Comparison of ENCODE assay signal across 21 cellular contexts in genomic region chr1:223312705-223313414, GRCh38. TPM values are rescaled to one million over a fixed set of nuclear protein-coding genes. Genes with fewer than 3 reads are reported as not detected.
DNase-seq lines count a peak whose midpoint lies in the region; ATAC-seq, FAIRE-seq and TF ChIP-seq lines count a peak whose summit lies in the region.
"Had no signal": no experiment of that assay in that cellular context is flagged by ENCODE, and none has a peak within 500 bp of the region (broad histone marks: within the 10 kb centered on the region; RNA-seq: fewer than 3 reads in every experiment).

No MANE protein-coding gene starts in this region.

- TF ChIP-seq POLR2A in HepG2 (IDR thresholded peaks at IDR 0.05; ENCODE audit: insufficient read depth in 1 of 2, low read depth in 2 of 2, low read length in 2 of 2) (no peak), right lobe of liver (IDR thresholded peaks at IDR 0.05) (no peak)

- no peak overlapping the region for H3K4me2 ChIP-seq in HepG2 (ENCODE audit: low read depth, low read length)
- H3K4me2 ChIP-seq: BLaER1 treated with 17β-estradiol and CSF1 and Interleukin-3, amounts not matched to agents 10 nM and 100 nM; GM23338 had no signal

- H3K9me3 Mint-ChIP-seq in stimulated activated effector memory CD8-positive, alpha-beta T cell treated with anti-CD3 and anti-CD28 coated beads, Interleukin-12 subunit alpha, Interleukin-12 subunit beta, amount 100 ng/mL, for 72 hours: no peaks in the 10 kb centered on the region
- peaks cover 2% of the 10 kb centered on the region for H3K9me3 Mint-ChIP-seq in glutamatergic neuron (ENCODE audit: unreplicated experiment)
- H3K9me3 Mint-ChIP-seq: CD8-positive, alpha-beta memory T cell; GM23338 had no signal

- no peak for TF ChIP-seq EP300 in HepG2 (IDR thresholded peaks at IDR 0.05; ENCODE audit: low read depth in 2 of 2, low read length in 2 of 2)
- TF ChIP-seq EP300 in HepG2 (CRISPR knock-in tag; IDR thresholded peaks at IDR 0.05; ENCODE audit: borderline replicate concordance): no peak

- no peak for DNase-seq in HepG2 (ENCODE audit: low spot score)
- DNase-seq in right lobe of liver: no peak
- peak; percentile 10 for DNase-seq in M059J (ENCODE audit: low read depth)
- DNase-seq in stimulated activated effector memory CD8-positive, alpha-beta T cell treated with anti-CD3 and anti-CD28 coated beads, Interleukin-12 subunit alpha, Interleukin-12 subunit beta, amount 100 ng/mL, for 72 hours (ENCODE audit: low spot score in 2 of 2): no peak
- DNase-seq in glutamatergic neuron: no peak
- no peak for DNase-seq in activated naive CD4-positive, alpha-beta T cell (lab: John Stamatoyannopoulos, UW)
- DNase-seq: CD8-positive, alpha-beta memory T cell; DND-41; GF-D8; Kasumi-1; NCI-H1105; NCI-H2081 treated with DMSO at 0.1 percent for 48 hours; NCI-H446 treated with DMSO at 0.1 percent for 48 hours; NCI-H69 had no signal

- ATAC-seq in HepG2: no peak
- no peak for ATAC-seq in right lobe of liver
- ATAC-seq in esophagus mucosa: peak; percentile 49
- peak; percentile 47 for ATAC-seq in stimulated activated effector memory CD8-positive, alpha-beta T cell treated with anti-CD3 and anti-CD28 coated beads, Interleukin-12 subunit alpha, Interleukin-12 subunit beta, amount 100 ng/mL, for 72 hours
- ATAC-seq in GM19455 (IDR thresholded peaks at IDR 0.05; ENCODE audit: unreplicated experiment): no peak
- ATAC-seq: GM12878, GM23338, Panc1 had no signal

- H3K9ac ChIP-seq in HepG2 (ENCODE audit: insufficient read depth, low read depth, low read length): no peak overlapping the region
- H3K9ac ChIP-seq: BLaER1 treated with 17β-estradiol and CSF1 and Interleukin-3, amounts not matched to agents 10 nM and 100 nM had no signal

- FAIRE-seq in HepG2 (lab: Jason Lieb, UNC): no peak
- FAIRE-seq: GM12878 had no signal

- no peak overlapping the region for H2AFZ ChIP-seq in HepG2 (ENCODE audit: low read length)
- H2AFZ ChIP-seq: GM23338 had no signal

- in situ Hi-C loops in HepG2 (cut with HindIII; ENCODE audit: extremely low pct_ligation_motif_present, low pct_unique_long_range_greater_than_20kb): no loop called here

- TF ChIP-seq RAD21 in HepG2 (CRISPR knock-in tag; IDR thresholded peaks at IDR 0.05): no peak

- peaks cover 2% of the 10 kb centered on the region for H3K27me3 Mint-ChIP-seq in glutamatergic neuron (ENCODE audit: unreplicated experiment)

- H3K27ac ChIP-seq in HepG2 (ENCODE audit: extremely low read length, insufficient read depth, low read length) (no peak overlapping the region), right lobe of liver (no peak overlapping the region)
- H3K27ac ChIP-seq: BLaER1 treated with 17β-estradiol and CSF1 and Interleukin-3, amounts not matched to agents 10 nM and 100 nM; SJSA1 had no signal

- H3K4me3 Mint-ChIP-seq in stimulated activated effector memory CD8-positive, alpha-beta T cell treated with anti-CD3 and anti-CD28 coated beads, Interleukin-12 subunit alpha, Interleukin-12 subunit beta, amount 100 ng/mL, for 72 hours: no peak overlapping the region
- no peak overlapping the region for H3K4me3 Mint-ChIP-seq in glutamatergic neuron (ENCODE audit: unreplicated experiment)
- H3K4me3 Mint-ChIP-seq: CD8-positive, alpha-beta memory T cell; GM23338 had no signal

- H3K27ac Mint-ChIP-seq in stimulated activated effector memory CD8-positive, alpha-beta T cell treated with anti-CD3 and anti-CD28 coated beads, Interleukin-12 subunit alpha, Interleukin-12 subunit beta, amount 100 ng/mL, for 72 hours: no peak overlapping the region
- H3K27ac Mint-ChIP-seq in glutamatergic neuron (ENCODE audit: unreplicated experiment): no peak overlapping the region
- H3K27ac Mint-ChIP-seq: CD8-positive, alpha-beta memory T cell; GM23338 had no signal

- H4K20me1 ChIP-seq in HepG2 (ENCODE audit: insufficient read depth, low read length): no peaks in the 10 kb centered on the region
- H4K20me1 ChIP-seq: BLaER1 treated with 17β-estradiol and CSF1 and Interleukin-3, amounts not matched to agents 10 nM and 100 nM had no signal

- H3K4me1 ChIP-seq in HepG2 (ENCODE audit: insufficient read depth, low read length) (no peaks in the 10 kb centered on the region), right lobe of liver (no peaks in the 10 kb centered on the region)
- H3K4me1 ChIP-seq: BLaER1 treated with 17β-estradiol and CSF1 and Interleukin-3, amounts not matched to agents 10 nM and 100 nM; SJSA1 had no signal

- 7% methylated on average over 5 of the region's 5 CpGs for WGBS in HepG2 (ENCODE audit: low lambda C conversion rate)
- 47% methylated on average over 5 of the region's 5 CpGs for WGBS in right lobe of liver (ENCODE audit: insufficient coverage, low coverage, low lambda C conversion rate, missing lambda C conversion rate)

- H3K27me3 ChIP-seq in HepG2 (ENCODE audit: control insufficient read depth in 1 of 2, insufficient read depth in 2 of 2, low read length in 2 of 2): no peaks in the 10 kb centered on the region; a peak in 1 of 5 replicates
- H3K27me3 ChIP-seq in right lobe of liver: no peaks in the 10 kb centered on the region
- H3K27me3 ChIP-seq: BLaER1 treated with 17β-estradiol and CSF1 and Interleukin-3, amounts not matched to agents 10 nM and 100 nM; SJSA1 had no signal

- no peak for TF ChIP-seq CTCF in HepG2 (CRISPR knock-in tag; IDR thresholded peaks at IDR 0.05)
- no peak for TF ChIP-seq CTCF in right lobe of liver (IDR thresholded peaks at IDR 0.05)
- no peak for TF ChIP-seq CTCF in glutamatergic neuron (IDR thresholded peaks at IDR 0.05; ENCODE audit: partially characterized antibody, unreplicated experiment)

- no TSS peak for BruUV-seq in HepG2 (replicated peaks; lab: Mats Ljungman, UMichigan)

- H3K4me3 ChIP-seq in HepG2 (replicated peaks in 1 of 3; ENCODE audit: insufficient read depth in 1 of 3, low read depth in 2 of 3, low read length in 3 of 3) (no peak overlapping the region), right lobe of liver (no peak overlapping the region)
- H3K4me3 ChIP-seq: BLaER1 treated with 17β-estradiol and CSF1 and Interleukin-3, amounts not matched to agents 10 nM and 100 nM; GM12878; GM23338; SJSA1 had no signal

- H3K36me3 Mint-ChIP-seq in stimulated activated effector memory CD8-positive, alpha-beta T cell treated with anti-CD3 and anti-CD28 coated beads, Interleukin-12 subunit alpha, Interleukin-12 subunit beta, amount 100 ng/mL, for 72 hours: no peaks in the 10 kb centered on the region
- H3K36me3 Mint-ChIP-seq in glutamatergic neuron (ENCODE audit: unreplicated experiment): no peaks in the 10 kb centered on the region

- intact Hi-C loops in HepG2 (cut with micrococcal nuclease; ENCODE audit: unreplicated experiment) (no loop called here), right lobe of liver (cut with DNase I) (no loop called here)

- H3K4me1 Mint-ChIP-seq in stimulated activated effector memory CD8-positive, alpha-beta T cell treated with anti-CD3 and anti-CD28 coated beads, Interleukin-12 subunit alpha, Interleukin-12 subunit beta, amount 100 ng/mL, for 72 hours: no peaks in the 10 kb centered on the region
- H3K4me1 Mint-ChIP-seq in glutamatergic neuron (ENCODE audit: low read depth, unreplicated experiment): no peaks in the 10 kb centered on the region

- H3K9me3 ChIP-seq in HepG2 (ENCODE audit: low read length) (no peaks in the 10 kb centered on the region), right lobe of liver (no peaks in the 10 kb centered on the region)
- H3K9me3 ChIP-seq: SJSA1 had no signal

- H3K36me3 ChIP-seq in HepG2 (replicated peaks in 1 of 2; ENCODE audit: control insufficient read depth in 1 of 2, insufficient read depth in 2 of 2, low read length in 2 of 2) (no peaks in the 10 kb centered on the region), right lobe of liver (no peaks in the 10 kb centered on the region)
- H3K36me3 ChIP-seq: BLaER1 treated with 17β-estradiol and CSF1 and Interleukin-3, amounts not matched to agents 10 nM and 100 nM; SJSA1 had no signal

- POLR2A ChIA-PET in HepG2 (lab: Yijun Ruan, JAX): no interaction called here

- CTCF ChIA-PET in HepG2 (lab: Yijun Ruan, JAX; ENCODE audit: low intra/inter-chr PET ratio, low total read pairs): no interaction called here

- no peaks in the 10 kb centered on the region for H3K79me2 ChIP-seq in HepG2 (ENCODE audit: insufficient read depth, low read length)

TF ChIP-seq in HepG2, 621 proteins besides CTCF, POLR2A, EP300 and RAD21 (continues in another document):
- TF ChIP-seq, protein P1, sequence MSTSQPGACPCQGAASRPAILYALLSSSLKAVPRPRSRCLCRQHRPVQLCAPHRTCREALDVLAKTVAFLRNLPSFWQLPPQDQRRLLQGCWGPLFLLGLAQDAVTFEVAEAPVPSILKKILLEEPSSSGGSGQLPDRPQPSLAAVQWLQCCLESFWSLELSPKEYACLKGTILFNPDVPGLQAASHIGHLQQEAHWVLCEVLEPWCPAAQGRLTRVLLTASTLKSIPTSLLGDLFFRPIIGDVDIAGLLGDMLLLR (CRISPR knock-in tag; IDR thresholded peaks at IDR 0.05): no peak

RNA-seq across cellular contexts. Expression of gene SUSD4, which starts 51.1 kb away (rescaled TPM):
- total RNA-seq in HepG2 (2016; rRNA removed; fragmentation: Illumina TruSeq; extraction: Trizol) (not detected in 2 replicates), right lobe of liver (1 to 10 TPM; 1.3 to 5.9 (median 2.8) TPM), esophagus mucosa (42.2 TPM), glutamatergic neuron (ENCODE audit: unreplicated experiment) (0.47 TPM)
- not detected in 2 replicates for total RNA-seq in HepG2 (2016; cell fraction: cytosol; rRNA removed; fragmentation: Illumina TruSeq; extraction: Trizol; ENCODE audit: low read depth)
- total RNA-seq in HepG2 (2016; cell fraction: insoluble cytoplasmic fraction; rRNA removed; fragmentation: Illumina TruSeq; extraction: Trizol): not detected in 2 replicates
- total RNA-seq in HepG2 (2016; cell fraction: membrane; rRNA removed; fragmentation: Illumina TruSeq; extraction: Trizol): not detected in 2 replicates
- not detected in 2 replicates for total RNA-seq in HepG2 (2016; cell fraction: nucleus; rRNA removed; fragmentation: Illumina TruSeq; extraction: Trizol)
- not detected in 2 replicates for polyA plus RNA-seq in HepG2 (2011; rRNA removed)
- not detected in 2 replicates for polyA plus RNA-seq in HepG2 (2011; cell fraction: cytosol; rRNA removed)
- polyA plus RNA-seq in HepG2 (2011; cell fraction: nucleus; rRNA removed): not detected in 2 replicates
- not detected in 2 replicates for polyA plus RNA-seq in HepG2 (2012)
- not detected in 2 replicates for polyA plus RNA-seq in HepG2 (2016; cell fraction: cytosol; fragmentation: Illumina TruSeq; extraction: Trizol; ENCODE audit: low read depth)
- not detected in 2 replicates for polyA plus RNA-seq in HepG2 (2016; cell fraction: insoluble cytoplasmic fraction; fragmentation: Illumina TruSeq; extraction: Trizol; ENCODE audit: low read depth)
- polyA plus RNA-seq in HepG2 (2016; cell fraction: membrane; fragmentation: Illumina TruSeq; extraction: Trizol; ENCODE audit: low read depth): not detected in 2 replicates
- polyA plus RNA-seq in HepG2 (2016; cell fraction: nucleus; fragmentation: Illumina TruSeq; extraction: Trizol; ENCODE audit: insufficient read depth, low read depth): not detected in 2 replicates
- polyA minus RNA-seq in HepG2 (2011; rRNA and poly(A)+ RNA removed; ENCODE audit: low replicate concordance): not detected in 2 replicates
- not detected in 2 replicates for polyA minus RNA-seq in HepG2 (2011; cell fraction: cytosol; rRNA and poly(A)+ RNA removed)
- polyA minus RNA-seq in HepG2 (2011; cell fraction: nucleus; rRNA and poly(A)+ RNA removed): not detected in 2 replicates
- total RNA-seq in M059J (2014; rRNA removed; shearing (Covaris generic)): 2.2 and 4.6 TPM in 2 replicates

Comparison
In these comparisons a context has a peak if more than half of its experiments do, and no peak if none do; other contexts are left out.
1. ATAC-seq: peak in esophagus mucosa (single experiment) and stimulated activated effector memory CD8-positive, alpha-beta T cell treated with anti-CD3 and anti-CD28 coated beads, Interleukin-12 subunit alpha, Interleukin-12 subunit beta, amount 100 ng/mL, for 72 hours (single experiment); none in HepG2 (single experiment), right lobe of liver (0 of 4) and GM19455 (single experiment).